ENCODE assay signal across 24 cellular contexts in genomic region chr21:45930231-45930760, GRCh38.
"Had no signal": no experiment of that assay in that cellular context is flagged by ENCODE, and none has a peak within 500 bp of the region (broad histone marks: within the 10 kb centered on the region; RNA-seq: fewer than 3 reads in every experiment).

No MANE protein-coding gene starts in this region.

- H3K4me3 Mint-ChIP-seq: immature natural killer cell, mesothelial cell of epicardium, naive B cell had no signal

- ATAC-seq: foreskin keratinocyte, gastroesophageal sphincter, left colon, left lobe of liver, mucosa of descending colon had no signal

- H3K9me3 Mint-ChIP-seq: mesothelial cell of epicardium had no signal

- FAIRE-seq: colon, endothelial cell of umbilical vein, frontal cortex had no signal

- H3K4me3 ChIP-seq: coronary artery, dorsolateral prefrontal cortex, esophagus muscularis mucosa, gastroesophageal sphincter, heart left ventricle, hepatocyte, left ventricle myocardium inferior, lower lobe of right lung, mucosa of descending colon had no signal

- H3K4me2 ChIP-seq: hepatocyte had no signal

- H3K27ac ChIP-seq: coronary artery, dorsolateral prefrontal cortex, esophagus muscularis mucosa, foreskin keratinocyte, gastroesophageal sphincter, heart left ventricle, hepatocyte, left ventricle myocardium inferior, lower lobe of right lung had no signal

- H3K36me3 ChIP-seq: heart left ventricle, lower lobe of right lung had no signal

- H3K36me3 Mint-ChIP-seq: immature natural killer cell, mesothelial cell of epicardium had no signal

- DNase-seq: dermis blood vessel endothelial cell; dorsolateral prefrontal cortex; effector CD4-positive, alpha-beta T cell; effector memory CD4-positive, alpha-beta T cell; foreskin keratinocyte; hypothalamus; immature natural killer cell; islet precursor cell; left colon; left ventricle myocardium inferior; lower lobe of right lung; mesenchymal stem cell; mucosa of descending colon; naive B cell had no signal

- H3K27ac Mint-ChIP-seq: immature natural killer cell, mesothelial cell of epicardium, naive B cell had no signal

- H3K4me1 Mint-ChIP-seq: immature natural killer cell, naive B cell had no signal

- H3K27me3 Mint-ChIP-seq: naive B cell had no signal

- H3K27me3 ChIP-seq: esophagus muscularis mucosa, foreskin keratinocyte, gastroesophageal sphincter, heart left ventricle, hepatocyte had no signal

- H3K4me1 ChIP-seq: esophagus muscularis mucosa, foreskin keratinocyte, gastroesophageal sphincter, heart left ventricle, left ventricle myocardium inferior, lower lobe of right lung had no signal

- H3K9me3 ChIP-seq: lower lobe of right lung, mucosa of descending colon had no signal
